In the genomic region with DNA sequence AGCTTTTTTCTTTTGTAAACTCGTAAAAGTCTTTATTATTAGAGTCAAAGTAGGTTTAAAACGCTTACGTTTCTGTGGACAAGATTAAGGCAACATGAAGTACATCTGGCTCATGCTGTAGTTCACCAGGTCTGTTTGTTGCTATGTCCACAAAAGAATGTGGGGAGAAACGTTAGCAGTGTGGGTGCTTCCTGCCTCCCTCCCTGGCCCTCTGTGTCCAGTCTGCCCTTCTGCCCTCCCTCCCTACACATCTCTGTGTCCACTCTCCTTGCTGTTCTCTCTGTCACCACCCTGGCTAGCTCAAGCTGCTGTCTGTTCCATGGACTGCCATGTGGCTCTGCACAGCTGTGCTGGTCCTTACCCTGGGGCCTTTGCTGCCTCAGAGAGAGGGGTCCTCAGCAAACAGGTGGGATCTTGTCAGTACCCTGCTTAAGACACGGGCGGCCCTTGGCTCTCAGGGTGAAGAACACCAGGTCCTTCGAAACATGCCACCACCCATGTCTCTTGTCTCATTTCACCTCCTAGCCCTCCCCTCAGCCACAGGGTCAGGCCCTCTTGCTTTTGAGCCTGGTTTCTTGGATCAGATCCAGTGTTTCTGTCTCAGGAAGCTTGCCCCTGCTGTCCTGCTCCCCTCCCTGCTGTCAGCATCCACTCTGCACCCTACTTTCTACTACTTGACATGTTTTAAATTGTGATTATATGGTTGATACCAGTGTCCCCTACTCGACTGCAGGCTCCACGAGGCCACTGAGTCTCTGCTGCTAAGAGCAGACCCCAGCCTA, we compare ENCODE assay signal across 12 cellular contexts.
DNase-seq lines count a peak whose midpoint lies in the region; ATAC-seq lines count a peak whose summit lies in the region.
"Had no signal": no experiment of that assay in that cellular context is flagged by ENCODE, and none has a peak within 500 bp of the region (broad histone marks: within the 10 kb centered on the region; RNA-seq: fewer than 3 reads in every experiment).

No MANE protein-coding gene starts in this region.

- no peak for DNase-seq in activated T-cell treated with anti-CD3 and anti-CD28 coated beads, Interleukin-2, amount 50 U/mL, for 24 hours
- DNase-seq in activated T-cell treated with anti-CD3 and anti-CD28 coated beads, Interleukin-2, amount 50 U/mL, for 4 hours, result no peak
- no peak for DNase-seq in activated CD4-positive, alpha-beta memory T cell treated with anti-CD3 and anti-CD28 coated beads, Interleukin-2, amount 10 ng/mL, durations not matched to agents 7 days and 5 days
- DNase-seq in iris pigment epithelial cell (ENCODE audit: low read depth) (peak; percentile 58), GM03348 (ENCODE audit: low spot score) (no peak), NCI-H1417 treated with DMSO at 0.1 percent for 48 hours (lab: John Stamatoyannopoulos, UW) (no peak)
- DNase-seq: anterior cingulate cortex, gastrocnemius medialis, occipital lobe had no signal

- peaks cover 5% of the 10 kb centered on the region for H3K4me1 ChIP-seq in thymus (ENCODE audit: control insufficient read depth, insufficient read depth, low read length)

- no peak overlapping the region for H3K4me3 Mint-ChIP-seq in activated T-cell treated with anti-CD3 and anti-CD28 coated beads, Interleukin-2, amount 50 U/mL, for 24 hours
- no peak overlapping the region for H3K4me3 Mint-ChIP-seq in activated T-cell treated with anti-CD3 and anti-CD28 coated beads, Interleukin-2, amount 50 U/mL, for 4 hours
- no peak overlapping the region for H3K4me3 Mint-ChIP-seq in activated CD4-positive, alpha-beta memory T cell treated with anti-CD3 and anti-CD28 coated beads, Interleukin-2, amount 10 ng/mL, durations not matched to agents 7 days and 5 days

- ATAC-seq in activated T-cell treated with anti-CD3 and anti-CD28 coated beads, Interleukin-2, amount 50 U/mL, for 4 hours, result no peak
- no peak for ATAC-seq in HG03175 (IDR thresholded peaks at IDR 0.05; ENCODE audit: unreplicated experiment)
- ATAC-seq: gastrocnemius medialis, HCT116 had no signal

- H3K36me3 ChIP-seq in thymus (ENCODE audit: control insufficient read depth, insufficient read depth), result no peaks in the 10 kb centered on the region
- H3K36me3 ChIP-seq: gastrocnemius medialis had no signal

- H3K4me1 Mint-ChIP-seq in activated T-cell treated with anti-CD3 and anti-CD28 coated beads, Interleukin-2, amount 50 U/mL, for 24 hours (ENCODE audit: low read depth), result peaks cover 86% of the 10 kb centered on the region
- H3K4me1 Mint-ChIP-seq in activated T-cell treated with anti-CD3 and anti-CD28 coated beads, Interleukin-2, amount 50 U/mL, for 4 hours (ENCODE audit: low read depth), result peaks cover 84% of the 10 kb centered on the region
- peaks cover 88% of the 10 kb centered on the region for H3K4me1 Mint-ChIP-seq in activated CD4-positive, alpha-beta memory T cell treated with anti-CD3 and anti-CD28 coated beads, Interleukin-2, amount 10 ng/mL, durations not matched to agents 7 days and 5 days

- H3K27ac Mint-ChIP-seq in activated T-cell treated with anti-CD3 and anti-CD28 coated beads, Interleukin-2, amount 50 U/mL, for 24 hours, result peak overlapping the region; percentile 88
- peak overlapping the region; percentile 86 for H3K27ac Mint-ChIP-seq in activated CD4-positive, alpha-beta memory T cell treated with anti-CD3 and anti-CD28 coated beads, Interleukin-2, amount 10 ng/mL, durations not matched to agents 7 days and 5 days

- POLR2A ChIA-PET in activated CD4-positive, alpha-beta memory T cell treated with anti-CD3 and anti-CD28 coated beads, Interleukin-2, amount 10 ng/mL, durations not matched to agents 7 days and 5 days (lab: Charles Lee), result interaction anchor here (1.4 to 10.1 kb wide), 4 partner anchors 13 to 419 kb away, joined by 4 to 279 read pairs (median 28); a partner anchor contains a TSS

- H3K27me3 Mint-ChIP-seq in activated T-cell treated with anti-CD3 and anti-CD28 coated beads, Interleukin-2, amount 50 U/mL, for 24 hours, result no peaks in the 10 kb centered on the region
- no peaks in the 10 kb centered on the region for H3K27me3 Mint-ChIP-seq in activated T-cell treated with anti-CD3 and anti-CD28 coated beads, Interleukin-2, amount 50 U/mL, for 4 hours (ENCODE audit: low read depth)
- no peaks in the 10 kb centered on the region for H3K27me3 Mint-ChIP-seq in activated CD4-positive, alpha-beta memory T cell treated with anti-CD3 and anti-CD28 coated beads, Interleukin-2, amount 10 ng/mL, durations not matched to agents 7 days and 5 days

- peaks cover 2% of the 10 kb centered on the region for H3K36me3 Mint-ChIP-seq in activated T-cell treated with anti-CD3 and anti-CD28 coated beads, Interleukin-2, amount 50 U/mL, for 24 hours (ENCODE audit: low read depth)
- no peaks in the 10 kb centered on the region for H3K36me3 Mint-ChIP-seq in activated T-cell treated with anti-CD3 and anti-CD28 coated beads, Interleukin-2, amount 50 U/mL, for 4 hours (ENCODE audit: insufficient read depth)
- peaks cover 9% of the 10 kb centered on the region for H3K36me3 Mint-ChIP-seq in activated CD4-positive, alpha-beta memory T cell treated with anti-CD3 and anti-CD28 coated beads, Interleukin-2, amount 10 ng/mL, durations not matched to agents 7 days and 5 days (ENCODE audit: low read depth)

- no peaks in the 10 kb centered on the region for H3K27me3 ChIP-seq in thymus (ENCODE audit: control insufficient read depth, insufficient read depth)
- H3K27me3 ChIP-seq: gastrocnemius medialis had no signal

- CTCF ChIA-PET in activated CD4-positive, alpha-beta memory T cell treated with anti-CD3 and anti-CD28 coated beads, Interleukin-2, amount 10 ng/mL, durations not matched to agents 7 days and 5 days (lab: Charles Lee), result interaction anchor here (3.4 to 22.2 kb wide), 3 partner anchors 10 to 24 kb away, joined by 13 to 365 read pairs (median 64); no protein-coding TSS in a partner anchor

- 91% methylated on average over 9 of the region's 9 CpGs for WGBS in thymus

- peak overlapping the region; percentile 19 for H3K27ac ChIP-seq in thymus (ENCODE audit: low read depth)
- H3K27ac ChIP-seq: gastrocnemius medialis had no signal

- H3K4me3 ChIP-seq in thymus (ENCODE audit: low read length), result no peak overlapping the region
- H3K4me3 ChIP-seq: gastrocnemius medialis had no signal

- H3K9me3 ChIP-seq in thymus (ENCODE audit: control insufficient read depth), result no peaks in the 10 kb centered on the region
- H3K9me3 ChIP-seq: gastrocnemius medialis had no signal

- no peaks in the 10 kb centered on the region for H3K9me3 Mint-ChIP-seq in activated T-cell treated with anti-CD3 and anti-CD28 coated beads, Interleukin-2, amount 50 U/mL, for 24 hours
- no peaks in the 10 kb centered on the region for H3K9me3 Mint-ChIP-seq in activated T-cell treated with anti-CD3 and anti-CD28 coated beads, Interleukin-2, amount 50 U/mL, for 4 hours
- H3K9me3 Mint-ChIP-seq in activated CD4-positive, alpha-beta memory T cell treated with anti-CD3 and anti-CD28 coated beads, Interleukin-2, amount 10 ng/mL, durations not matched to agents 7 days and 5 days, result no peaks in the 10 kb centered on the region
